21 cellular contexts compared by ENCODE assay signal in genomic region chr4:98648602-98649001, GRCh38. TPM values are rescaled to one million over a fixed set of nuclear protein-coding genes. Genes with fewer than 3 reads are reported as not detected.
DNase-seq lines count a peak whose midpoint lies in the region; ATAC-seq, FAIRE-seq and TF ChIP-seq lines count a peak whose summit lies in the region.
"Had no signal": no experiment of that assay in that cellular context is flagged by ENCODE, and none has a peak within 500 bp of the region (broad histone marks: within the 10 kb centered on the region; RNA-seq: fewer than 3 reads in every experiment).

No MANE protein-coding gene starts in this region.

- H3K27ac ChIP-seq in HEK293 (ENCODE audit: extremely low read depth, low read depth, low read length) (no peak overlapping the region), K562 (ENCODE audit: extremely low read depth, low read depth, low read length) (no peak overlapping the region)
- H3K27ac ChIP-seq: left lung, psoas muscle had no signal

- H3K36me3 ChIP-seq in HEK293 (ENCODE audit: control insufficient read depth in 2 of 2, insufficient read depth in 1 of 2, low read length in 2 of 2): no peaks in the 10 kb centered on the region
- H3K36me3 ChIP-seq in K562 (ENCODE audit: control insufficient read depth, insufficient read depth, low read length): no peaks in the 10 kb centered on the region
- no peaks in the 10 kb centered on the region for H3K36me3 ChIP-seq in skeletal muscle satellite cell (ENCODE audit: insufficient read depth, low read length)
- H3K36me3 ChIP-seq: left lung had no signal

- no peak for TF ChIP-seq CTCF in HEK293 (tag by site-specific recombination; IDR thresholded peaks at IDR 0.05)
- TF ChIP-seq CTCF in K562 (IDR thresholded peaks at IDR 0.05 in 2 of 3, conservative IDR thresholded peaks at IDR 0.05 in 1 of 3; ENCODE audit: insufficient read depth in 2 of 3, low read depth in 1 of 3, low read length in 3 of 3): no peak

- H3K4me1 ChIP-seq in HEK293 (ENCODE audit: control insufficient read depth, insufficient read depth, low read length) (no peaks in the 10 kb centered on the region), K562 (replicated peaks in 1 of 2; ENCODE audit: control insufficient read depth in 2 of 2, insufficient read depth in 2 of 2, low read length in 2 of 2) (no peaks in the 10 kb centered on the region), skeletal muscle satellite cell (ENCODE audit: control insufficient read depth, insufficient read depth, low read length) (peaks cover 54% of the 10 kb centered on the region)
- H3K4me1 ChIP-seq: left lung, psoas muscle had no signal

- no peaks in the 10 kb centered on the region for H3K9me1 ChIP-seq in K562 (ENCODE audit: control insufficient read depth, insufficient read depth, low read length)

- FAIRE-seq in K562 (lab: Jason Lieb, UNC): no peak
- FAIRE-seq: G401.6 had no signal

- no peaks in the 10 kb centered on the region; a peak in 1 of 5 replicates for H3K27me3 ChIP-seq in K562 (ENCODE audit: control insufficient read depth in 2 of 2, insufficient read depth in 2 of 2, low read length in 2 of 2)
- no peaks in the 10 kb centered on the region for H3K27me3 ChIP-seq in skeletal muscle satellite cell (ENCODE audit: control insufficient read depth, insufficient read depth, low read length)
- H3K27me3 ChIP-seq: left lung had no signal

- BruUV-seq in K562 (replicated peaks; lab: Mats Ljungman, UMichigan): no TSS peak

- no peak for TF ChIP-seq POLR2A in K562 (conservative IDR thresholded peaks at IDR 0.05)

- no peaks in the 10 kb centered on the region for H3K79me2 ChIP-seq in K562 (ENCODE audit: control insufficient read depth, insufficient read depth, low read length)

- no peak overlapping the region for H2AFZ ChIP-seq in K562 (ENCODE audit: low read depth, low read length)

- no peak overlapping the region for H3K4me2 ChIP-seq in K562 (ENCODE audit: insufficient read depth, low read length)
- peak overlapping the region; percentile 60 for H3K4me2 ChIP-seq in skeletal muscle satellite cell (ENCODE audit: low read length)
- H3K4me2 ChIP-seq: smooth muscle cell had no signal

- TF ChIP-seq EP300 in K562 (IDR thresholded peaks at IDR 0.05; ENCODE audit: low read length): no peak

- ATAC-seq in K562 (no peak), GM19035 (IDR thresholded peaks at IDR 0.05; ENCODE audit: unreplicated experiment) (no peak)
- ATAC-seq in stimulated activated naive CD8-positive, alpha-beta T cell treated with anti-CD3 and anti-CD28 coated beads, Interleukin-15, Interleukin-2, amounts not matched to agents 100 U/mL and 50 U/mL, for 24 hours: no peak
- ATAC-seq: left lung, natural killer cell, psoas muscle, SK-N-SH treated with all-trans-retinoic acid at 6 μM for 48 hours had no signal

- WGBS in K562 (ENCODE audit: insufficient coverage, low coverage, missing lambda C conversion rate): 6% methylated on average over 5 of the region's 5 CpGs

- no peak for TF ChIP-seq RAD21 in K562 (CRISPR knock-in tag; conservative IDR thresholded peaks at IDR 0.05 in 1 of 2, IDR thresholded peaks at IDR 0.05 in 1 of 2)

- H3K4me3 ChIP-seq in HEK293 (ENCODE audit: low read depth, low read length) (no peak overlapping the region), K562 (no peak overlapping the region), skeletal muscle satellite cell (ENCODE audit: low read length) (peak overlapping the region; percentile 29)
- H3K4me3 ChIP-seq: left lung, psoas muscle, smooth muscle cell had no signal

- H3K9me3 ChIP-seq in HEK293 (ENCODE audit: control insufficient read depth, insufficient read depth, low read depth, low read length) (no peaks in the 10 kb centered on the region), K562 (replicated peaks; ENCODE audit: control insufficient read depth, insufficient read depth, low read depth, low read length) (no peaks in the 10 kb centered on the region), skeletal muscle satellite cell (replicated peaks; ENCODE audit: low read length) (peaks cover 4% of the 10 kb centered on the region)
- H3K9me3 ChIP-seq: left lung, psoas muscle had no signal

- POLR2A ChIA-PET in HEK293 (lab: Yijun Ruan, JAX) (no interaction called here), K562 (lab: Yijun Ruan, JAX) (no interaction called here)

- H3K9ac ChIP-seq in K562 (ENCODE audit: insufficient read depth in 1 of 2, low read depth in 2 of 2, low read length in 2 of 2) (no peak overlapping the region), skeletal muscle satellite cell (ENCODE audit: low read depth, low read length) (no peak overlapping the region)

- DNase-seq in K562 (ENCODE audit: extremely low read depth in 1 of 4, low spot score in 3 of 4) (no peak), kidney glomerular epithelial cell (lab: John Stamatoyannopoulos, UW) (peak; percentile 69), HuH-7 (ENCODE audit: low spot score) (no peak)
- DNase-seq in stimulated activated naive CD8-positive, alpha-beta T cell treated with anti-CD3 and anti-CD28 coated beads, Interleukin-15, Interleukin-2, amounts not matched to agents 100 U/mL and 50 U/mL, for 24 hours: no peak
- DNase-seq: activated CD4-positive, alpha-beta T cell treated with anti-CD3 and anti-CD28 coated beads, Interleukin-2, amount 50 U/mL, for 1 hour; endodermal cell; H7; KG1; left lung; natural killer cell; NCI-H1930; psoas muscle; stimulated activated CD4-positive, alpha-beta T cell treated with anti-CD3 and anti-CD28 coated beads, Interleukin-4, amount 100 ng/mL, for 1 hour; stimulated activated naive CD4-positive, alpha-beta T cell; trophoblast cell had no signal

- H4K20me1 ChIP-seq in K562 (replicated peaks; ENCODE audit: control insufficient read depth, insufficient read depth, low read length): no peaks in the 10 kb centered on the region

- in situ Hi-C loops in K562 (cut with MboI): no loop called here

- intact Hi-C loops in K562 (cut with micrococcal nuclease): no loop called here

- CTCF ChIA-PET in HEK293 (lab: Yijun Ruan, JAX) (no interaction called here), K562 (lab: Yijun Ruan, JAX; ENCODE audit: low intra/inter-chr PET ratio) (no interaction called here)

TF ChIP-seq in HEK293, 187 proteins besides CTCF, POLR2A, EP300 and RAD21 (continues in another document):
- no peak for TF ChIP-seq ZNF626 (tag by site-specific recombination; IDR thresholded peaks at IDR 0.05)
- TF ChIP-seq ZNF596 (tag by site-specific recombination; IDR thresholded peaks at IDR 0.05): no peak
- TF ChIP-seq ZNF76 (tag by site-specific recombination; IDR thresholded peaks at IDR 0.05; ENCODE audit: borderline replicate concordance, low read depth): no peak
- TF ChIP-seq ZFP37 (tag by site-specific recombination; IDR thresholded peaks at IDR 0.05): no peak
- peak; percentile 74 for TF ChIP-seq ZFHX2 (tag by site-specific recombination; conservative IDR thresholded peaks at IDR 0.05)
- TF ChIP-seq ZBTB21 (tag by site-specific recombination; IDR thresholded peaks at IDR 0.05): no peak
- TF ChIP-seq EGR2 (tag by site-specific recombination; IDR thresholded peaks at IDR 0.05; ENCODE audit: low read depth): peak; percentile 34; the same call in 1 of the 2 replicates

TF ChIP-seq in K562, 482 proteins besides CTCF, POLR2A, EP300 and RAD21 (continues in another document):
- peak; percentile 51 for TF ChIP-seq EGR1 (conservative IDR thresholded peaks at IDR 0.05)
- no peak for TF ChIP-seq EHMT2 (IDR thresholded peaks at IDR 0.05)
- TF ChIP-seq TAF7 (tag; IDR thresholded peaks at IDR 0.05): no peak

RNA-seq across cellular contexts. Expression of gene TSPAN5, which starts 9.8 kb away (rescaled TPM):
- total RNA-seq in K562 (2011; cell fraction: chromatin; rRNA removed; ENCODE audit: low replicate concordance): 1.8 and 1.9 TPM in 2 replicates
- 0.79 and 3.2 TPM in 2 replicates for total RNA-seq in K562 (2011; cell fraction: nucleolus; rRNA removed)
- total RNA-seq in K562 (2011; cell fraction: nucleoplasm; rRNA removed): 0.59 and 2.9 TPM in 2 replicates
- total RNA-seq in K562 (2014; rRNA removed) (0.61 and 0.86 TPM in 2 replicates), K562 (2014; rRNA removed; fragmentation: Illumina TruSeq; extraction: Trizol) (0.69 and 0.80 TPM in 2 replicates), K562 (2015; rRNA removed; fragmentation: Illumina TruSeq; extraction: Trizol) (0.38 and 0.58 TPM in 2 replicates), K562 (2021) (1.5 TPM in 2 replicates)
- polyA plus RNA-seq in K562 (2011; rRNA removed) (0.60 and 6.6 TPM in 2 replicates), K562 (2014; fragmentation: Illumina TruSeq; extraction: Trizol) (0.88 and 1.1 TPM in 2 replicates), K562 (2014; fragmentation: Nextera tagmentation; extraction: Ambion mirVana) (under 1 TPM; 0.59 to 0.73 TPM), K562 (2014; rRNA removed) (0.62 and 1.2 TPM in 2 replicates)
- 0.59 and 3.8 TPM in 2 replicates for polyA plus RNA-seq in K562 (2011; cell fraction: cytosol; rRNA removed)
- polyA plus RNA-seq in K562 (2011; cell fraction: nucleus; rRNA removed): 0.51 and 3.1 TPM in 2 replicates
- 1.2 and 1.5 TPM in 2 replicates for polyA plus RNA-seq in K562 (2012)
- 0.93 and 5.2 TPM in 2 replicates for polyA minus RNA-seq in K562 (2011; rRNA and poly(A)+ RNA removed)
- 4.5 TPM in 1 of 2 replicates, not detected in the other for polyA minus RNA-seq in K562 (2011; cell fraction: cytosol; rRNA and poly(A)+ RNA removed)
- 0.22 and 1.9 TPM in 2 replicates for polyA minus RNA-seq in K562 (2011; cell fraction: nucleus; rRNA and poly(A)+ RNA removed)
- 47.4 and 51.3 TPM in 2 replicates for total RNA-seq in skeletal muscle satellite cell (2012; rRNA removed)
